ENCODE assay signal across 8 cellular contexts in the genomic region with DNA sequence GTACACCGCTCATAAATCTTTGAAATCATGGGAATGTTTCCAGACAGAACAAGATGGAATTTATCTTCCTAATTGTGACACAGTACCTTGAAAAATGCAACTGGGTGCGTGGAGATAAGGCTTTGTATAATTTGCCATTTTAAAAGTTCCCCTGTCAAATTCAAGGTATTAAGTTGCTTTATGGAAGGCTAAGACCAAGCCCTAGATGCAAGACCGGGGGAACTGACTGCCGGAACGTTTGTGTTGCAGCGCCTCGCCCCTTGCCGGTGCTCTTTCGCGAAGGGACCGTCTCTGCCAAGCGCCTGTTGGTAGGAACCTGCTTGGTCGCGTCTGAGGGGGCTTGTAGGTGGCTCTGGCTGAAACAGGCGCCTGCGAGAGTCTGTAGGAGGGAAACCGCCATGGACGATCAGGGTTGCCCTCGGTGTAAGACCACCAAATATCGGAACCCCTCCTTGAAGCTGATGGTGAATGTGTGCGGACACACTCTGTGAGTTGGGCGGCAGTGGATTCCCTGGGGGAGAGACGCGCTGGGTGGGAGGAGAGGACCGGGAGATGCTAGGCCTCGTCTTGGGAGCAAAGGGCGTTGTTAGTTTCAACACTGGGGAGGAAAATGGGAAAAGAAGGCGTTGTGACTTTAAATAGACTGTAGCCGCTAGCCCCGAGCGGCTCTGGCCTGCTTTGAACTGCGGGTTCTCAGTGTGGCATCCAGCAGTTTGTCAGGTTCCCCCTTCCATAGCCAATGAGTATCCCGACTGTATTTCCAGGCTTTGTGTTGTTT. TPM values are rescaled to one million over a fixed set of nuclear protein-coding genes. Genes with fewer than 3 reads are reported as not detected.
DNase-seq lines count a peak whose midpoint lies in the region; ATAC-seq lines count a peak whose summit lies in the region.

A gene (plus strand): TSS at position 297 of the 778 bp plus-strand sequence. CDS start 102 bp downstream, at position 399.

- peak within 1 kb of the TSS; percentile 18 for H3K27ac ChIP-seq in layer of hippocampus (ENCODE audit: low read depth, low read length)

- H3K27me3 ChIP-seq in layer of hippocampus (ENCODE audit: control insufficient read depth, insufficient read depth, low read length) = no peaks in the 10 kb centered on the region

- peak; percentile 76 for DNase-seq in AG08395 (ENCODE audit: low spot score)
- peak; percentile 86 for DNase-seq in NCI-H2227 (lab: John Stamatoyannopoulos, UW; ENCODE audit: unreplicated experiment)
- DNase-seq in cerebellum (ENCODE audit: low spot score) = peak; percentile 67
- peak; percentile 67 to 71 for DNase-seq in stimulated activated CD4-positive, alpha-beta T cell treated with anti-CD3 and anti-CD28 coated beads, Interleukin-1b, Interleukin-23, amount 100 ng/mL, for 4 hours (ENCODE audit: low read depth in 2 of 2)

- peak; percentile 83 for ATAC-seq in GM18870 (IDR thresholded peaks at IDR 0.05; ENCODE audit: unreplicated experiment)
- peak; percentile 96 for ATAC-seq in HG03139 (IDR thresholded peaks at IDR 0.05; ENCODE audit: unreplicated experiment)
- peak; percentile 94 for ATAC-seq in activated CD4-positive, CD25-positive, alpha-beta regulatory T cell treated with anti-CD3 and anti-CD28 coated beads, Interleukin-2, amount 50 U/mL, for 24 hours

RNA-seq across cellular contexts. Expression of the gene that starts here (rescaled TPM):
- 71.0 TPM for total RNA-seq in cerebellum

Comparison
In these comparisons a context has a peak if more than half of its experiments do, and no peak if none do; other contexts are left out.
1. Peak in every context shown above with its lines: DNase-seq, ATAC-seq and H3K27ac ChIP-seq.